8 cellular contexts compared by ENCODE assay signal in genomic region chr12:75488553-75488952, GRCh38. TPM values are rescaled to one million over a fixed set of nuclear protein-coding genes. Genes with fewer than 3 reads are reported as not detected.
DNase-seq lines count a peak whose midpoint lies in the region; ATAC-seq and TF ChIP-seq lines count a peak whose summit lies in the region.

No MANE protein-coding gene starts in this region.

- DNase-seq in NCI-H2227 (lab: John Stamatoyannopoulos, UW; ENCODE audit: unreplicated experiment) (peak; percentile 7), NCI-H2227 treated with DMSO at 0.1 percent for 48 hours (lab: John Stamatoyannopoulos, UW) (no peak), hepatocyte (ENCODE audit: low spot score) (peak; percentile 34), GM19238 (ENCODE audit: insufficient read length, low spot score) (no peak)
- DNase-seq in activated CD4-positive, alpha-beta T cell treated with anti-CD3 and anti-CD28 coated beads for 1 hour = no peak

- peaks cover 15% of the 10 kb centered on the region for H3F3A ChIP-seq in SU-DHL-6 (ENCODE audit: insufficient read depth)

- no peaks in the 10 kb centered on the region for H3K27me3 ChIP-seq in SU-DHL-6 (ENCODE audit: low read length)
- H3K27me3 ChIP-seq in hepatocyte = no peaks in the 10 kb centered on the region

- TF ChIP-seq CTCF in SU-DHL-6 (IDR thresholded peaks at IDR 0.05; ENCODE audit: insufficient read depth, low read length, poor library complexity, severe bottlenecking) = peak; percentile 12
- peak; percentile 30 for TF ChIP-seq CTCF in hepatocyte (IDR thresholded peaks at IDR 0.05; ENCODE audit: poor library complexity)

- H3K4me2 ChIP-seq in SU-DHL-6 (ENCODE audit: low read depth, low read length, poor library complexity, severe bottlenecking) (no peak overlapping the region), hepatocyte (no peak overlapping the region)

- H3K9ac ChIP-seq in SU-DHL-6 (ENCODE audit: low read length) = no peak overlapping the region

- no peaks in the 10 kb centered on the region for H4K20me1 ChIP-seq in SU-DHL-6 (ENCODE audit: low read depth, low read length)
- H4K20me1 ChIP-seq in hepatocyte (ENCODE audit: insufficient read depth, poor library complexity, severe bottlenecking) = no peaks in the 10 kb centered on the region

- H3K4me3 ChIP-seq in SU-DHL-6 (ENCODE audit: insufficient read depth, low read length, poor library complexity, severe bottlenecking) (no peak overlapping the region), hepatocyte (no peak overlapping the region)

- H3K36me3 ChIP-seq in SU-DHL-6 (ENCODE audit: low read length) (peaks cover 5% of the 10 kb centered on the region; the same call in 1 of the 2 replicates), hepatocyte (replicated peaks; ENCODE audit: insufficient read depth, low read depth) (no peaks in the 10 kb centered on the region)

- H2AFZ ChIP-seq in SU-DHL-6 (ENCODE audit: low read depth, low read length, severe bottlenecking) = no peak overlapping the region
- no peak overlapping the region for H2AFZ ChIP-seq in hepatocyte

- no peaks in the 10 kb centered on the region for H3K9me2 ChIP-seq in SU-DHL-6 (replicated peaks; ENCODE audit: insufficient read depth, low read length)
- no peaks in the 10 kb centered on the region for H3K9me2 ChIP-seq in hepatocyte (replicated peaks; ENCODE audit: insufficient read depth)

- no peaks in the 10 kb centered on the region for H3K4me1 ChIP-seq in hepatocyte (ENCODE audit: insufficient read depth)

- peak; percentile 38 for ATAC-seq in HG02763 (IDR thresholded peaks at IDR 0.05; ENCODE audit: unreplicated experiment)
- ATAC-seq in HG03521 (IDR thresholded peaks at IDR 0.05; ENCODE audit: unreplicated experiment) = no peak

- H3K27ac ChIP-seq in SU-DHL-6 (ENCODE audit: low read depth, low read length) = no peak overlapping the region
- no peak overlapping the region for H3K27ac ChIP-seq in hepatocyte

- H3K79me2 ChIP-seq in SU-DHL-6 (ENCODE audit: insufficient read depth, low read length) (no peaks in the 10 kb centered on the region), hepatocyte (no peaks in the 10 kb centered on the region)

- H3K9me3 ChIP-seq in SU-DHL-6 (ENCODE audit: insufficient read depth, low read length) (no peaks in the 10 kb centered on the region), hepatocyte (ENCODE audit: low read depth) (no peaks in the 10 kb centered on the region)

RNA-seq across cellular contexts. Expression of gene GLIPR1, which starts 8.0 kb away (rescaled TPM):
- total RNA-seq in hepatocyte = 6.9 and 9.6 TPM in 2 replicates
- polyA plus RNA-seq in hepatocyte = 20.0 and 24.5 TPM in 2 replicates

RNA-seq across cellular contexts. Expression of gene KRR1, which starts 22.9 kb away (rescaled TPM):
- 28.2 and 42.8 TPM in 2 replicates for total RNA-seq in hepatocyte
- polyA plus RNA-seq in hepatocyte = 23.6 and 29.7 TPM in 2 replicates

Comparison
In these comparisons a context has a peak if more than half of its experiments do, and no peak if none do; other contexts are left out.
1. DNase-seq: peak in NCI-H2227 (single experiment) and hepatocyte (single experiment); none in NCI-H2227 treated with DMSO at 0.1 percent for 48 hours (single experiment), GM19238 (single experiment) and activated CD4-positive, alpha-beta T cell treated with anti-CD3 and anti-CD28 coated beads for 1 hour (single experiment).